In the genomic region with DNA sequence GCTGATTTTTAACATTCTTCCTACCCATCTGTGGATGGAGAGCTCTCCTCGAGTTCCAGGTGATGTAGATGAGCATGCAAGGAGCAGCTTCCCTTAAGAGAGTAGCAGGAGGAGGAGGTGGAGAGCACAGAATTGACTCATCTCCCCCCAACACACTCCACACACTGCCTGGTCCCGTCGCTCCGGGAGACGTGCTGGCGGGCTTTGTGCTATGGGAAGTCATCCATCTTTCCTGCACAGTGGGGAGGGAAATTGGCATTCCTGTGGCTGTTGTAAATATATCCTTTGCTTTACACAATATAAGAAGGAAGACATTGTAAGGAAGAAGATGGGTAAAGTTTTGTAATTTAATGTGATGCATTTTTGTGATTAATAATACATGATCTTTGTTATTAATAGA, we compare ENCODE assay signal across 25 cellular contexts.
DNase-seq lines count a peak whose midpoint lies in the region; ATAC-seq, FAIRE-seq and TF ChIP-seq lines count a peak whose summit lies in the region.
"Had no signal": no experiment of that assay in that cellular context is flagged by ENCODE, and none has a peak within 500 bp of the region (broad histone marks: within the 10 kb centered on the region; RNA-seq: fewer than 3 reads in every experiment).

No MANE protein-coding gene starts in this region.

- CTCF ChIA-PET in WTC11 (lab: Charles Lee), result interaction anchor here (0.6 kb wide), 1 partner anchor 108 kb away, joined by 3 read pairs; no protein-coding TSS in a partner anchor

- H3K4me1 ChIP-seq in small intestine (ENCODE audit: control insufficient read depth in 2 of 2, insufficient read depth in 1 of 2, low read depth in 1 of 2, low read length in 1 of 2) (no peaks in the 10 kb centered on the region), HAP-1 (no peaks in the 10 kb centered on the region)
- H3K4me1 ChIP-seq: testis had no signal

- H3K27ac ChIP-seq in small intestine (ENCODE audit: low read depth in 1 of 2, low read length in 1 of 2), result no peak overlapping the region
- H3K27ac ChIP-seq: cardiac muscle cell, epithelial cell of prostate, gastrocnemius medialis, PC-9, sigmoid colon, testis had no signal

- no peak overlapping the region for H3K4me3 Mint-ChIP-seq in WTC11
- H3K4me3 Mint-ChIP-seq: activated naive CD8-positive, alpha-beta T cell treated with anti-CD3 and anti-CD28 coated beads, Interleukin-2, amount 50 U/mL, for 24 hours; CD4-positive, alpha-beta T cell; naive B cell; T-cell had no signal

- no peaks in the 10 kb centered on the region for H3K36me3 Mint-ChIP-seq in WTC11
- H3K36me3 Mint-ChIP-seq: naive B cell had no signal

- H3K27ac Mint-ChIP-seq in WTC11, result no peak overlapping the region
- H3K27ac Mint-ChIP-seq: activated naive CD8-positive, alpha-beta T cell treated with anti-CD3 and anti-CD28 coated beads, Interleukin-2, amount 50 U/mL, for 24 hours; CD4-positive, alpha-beta T cell; T-cell had no signal

- no peaks in the 10 kb centered on the region for H3K9me3 ChIP-seq in small intestine (ENCODE audit: control insufficient read depth, low read depth)
- no peaks in the 10 kb centered on the region for H3K9me3 ChIP-seq in HAP-1
- H3K9me3 ChIP-seq: gastrocnemius medialis, sigmoid colon, testis had no signal

- no peaks in the 10 kb centered on the region for H3K27me3 Mint-ChIP-seq in WTC11 (ENCODE audit: low read depth)

- no peak for ATAC-seq in WTC11
- ATAC-seq: activated naive CD8-positive, alpha-beta T cell treated with anti-CD3 and anti-CD28 coated beads, Interleukin-2, amount 50 U/mL, for 24 hours; T-cell had no signal

- WGBS in small intestine, 3 donors, result 47 to 82% (median 80%) methylated on average over 6 of the region's 6 CpGs

- no peak for FAIRE-seq in small intestine (lab: Jason Lieb, UNC)

- DNase-seq in A172 (ENCODE audit: low spot score) (peak; percentile 96), GM04503 (ENCODE audit: low read depth) (peak; percentile 22), astrocyte of the cerebellum (ENCODE audit: low read depth) (peak; percentile 87), left kidney (ENCODE audit: low read depth, low spot score) (peak; percentile 46), small intestine (no peak), KBM-7 (no peak), WTC11 (ENCODE audit: low spot score) (no peak), HAP-1 (ENCODE audit: low spot score in 2 of 2) (no peak)
- DNase-seq: activated CD4-positive, alpha-beta T cell treated with anti-CD3 and anti-CD28 coated beads, Interleukin-2, amount 50 U/mL, for 1 hour; activated CD8-positive, alpha-beta memory T cell treated with anti-CD3 and anti-CD28 coated beads, Interleukin-2, amount 50 U/mL, for 4 hours; activated naive CD8-positive, alpha-beta T cell treated with anti-CD3 and anti-CD28 coated beads, Interleukin-2, amount 50 U/mL, for 24 hours; CD4-positive, alpha-beta T cell; DMS153; HCEC 1CT; naive B cell; NCI-H1436; NCI-H2171 treated with DMSO at 0.1 percent for 48 hours; PC-9; SHP77 treated with DMSO at 0.1 percent for 48 hours; sigmoid colon; T-cell; testis had no signal

- POLR2A ChIA-PET in WTC11 (lab: Charles Lee), result no interaction called here

- no peak overlapping the region for H3K4me3 ChIP-seq in astrocyte of the cerebellum (ENCODE audit: low read depth, low read length)
- H3K4me3 ChIP-seq in small intestine (ENCODE audit: low read depth in 1 of 2, low read length in 2 of 2), result no peak overlapping the region
- no peak overlapping the region for H3K4me3 ChIP-seq in HAP-1
- H3K4me3 ChIP-seq: cardiac muscle cell, gastrocnemius medialis, PC-9, sigmoid colon, testis had no signal

- no peaks in the 10 kb centered on the region for H3K36me3 ChIP-seq in small intestine (ENCODE audit: control insufficient read depth in 2 of 2, insufficient read depth in 2 of 2, low read length in 2 of 2)
- H3K36me3 ChIP-seq in HAP-1 (replicated peaks), result no peaks in the 10 kb centered on the region
- H3K36me3 ChIP-seq: cardiac muscle cell, gastrocnemius medialis, sigmoid colon had no signal

- peaks cover 22% of the 10 kb centered on the region for H3K4me1 Mint-ChIP-seq in WTC11
- H3K4me1 Mint-ChIP-seq: T-cell had no signal

- no peaks in the 10 kb centered on the region for H3K9me3 Mint-ChIP-seq in WTC11
- H3K9me3 Mint-ChIP-seq: activated naive CD8-positive, alpha-beta T cell treated with anti-CD3 and anti-CD28 coated beads, Interleukin-2, amount 50 U/mL, for 24 hours; CD4-positive, alpha-beta T cell; naive B cell; T-cell had no signal

- H3K27me3 ChIP-seq in small intestine (ENCODE audit: control insufficient read depth in 2 of 2, insufficient read depth in 2 of 2, low read length in 2 of 2), result no peaks in the 10 kb centered on the region
- peaks cover 21% of the 10 kb centered on the region for H3K27me3 ChIP-seq in HAP-1 (ENCODE audit: low read depth)
- H3K27me3 ChIP-seq: cardiac muscle cell, gastrocnemius medialis, sigmoid colon, testis had no signal

- TF ChIP-seq CTCF in astrocyte of the cerebellum (IDR thresholded peaks at IDR 0.05; ENCODE audit: low read depth, low read length, missing control alignments), result no peak
- TF ChIP-seq CTCF in WTC11 (IDR thresholded peaks at IDR 0.05), result no peak

- in situ Hi-C loops in astrocyte of the cerebellum (cut with HindIII; ENCODE audit: low sequenced_read_pairs) (no loop called here), KBM-7 (cut with MboI; ENCODE audit: low pct_unique_long_range_greater_than_20kb, low sequenced_read_pairs) (no loop called here), HAP-1 (cut with MboI; ENCODE audit: low sequenced_read_pairs) (no loop called here)

TF ChIP-seq in WTC11, 78 proteins besides CTCF, POLR2A, EP300 and RAD21:
- no peak for TF ChIP-seq CBFB (CRISPR knock-in tag; IDR thresholded peaks at IDR 0.05; ENCODE audit: low read depth)
- TF ChIP-seq, protein P1, sequence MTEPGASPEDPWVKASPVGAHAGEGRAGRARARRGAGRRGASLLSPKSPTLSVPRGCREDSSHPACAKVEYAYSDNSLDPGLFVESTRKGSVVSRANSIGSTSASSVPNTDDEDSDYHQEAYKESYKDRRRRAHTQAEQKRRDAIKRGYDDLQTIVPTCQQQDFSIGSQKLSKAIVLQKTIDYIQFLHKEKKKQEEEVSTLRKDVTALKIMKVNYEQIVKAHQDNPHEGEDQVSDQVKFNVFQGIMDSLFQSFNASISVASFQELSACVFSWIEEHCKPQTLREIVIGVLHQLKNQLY (CRISPR knock-in tag; IDR thresholded peaks at IDR 0.05), result no peak
- TF ChIP-seq, protein P2, sequence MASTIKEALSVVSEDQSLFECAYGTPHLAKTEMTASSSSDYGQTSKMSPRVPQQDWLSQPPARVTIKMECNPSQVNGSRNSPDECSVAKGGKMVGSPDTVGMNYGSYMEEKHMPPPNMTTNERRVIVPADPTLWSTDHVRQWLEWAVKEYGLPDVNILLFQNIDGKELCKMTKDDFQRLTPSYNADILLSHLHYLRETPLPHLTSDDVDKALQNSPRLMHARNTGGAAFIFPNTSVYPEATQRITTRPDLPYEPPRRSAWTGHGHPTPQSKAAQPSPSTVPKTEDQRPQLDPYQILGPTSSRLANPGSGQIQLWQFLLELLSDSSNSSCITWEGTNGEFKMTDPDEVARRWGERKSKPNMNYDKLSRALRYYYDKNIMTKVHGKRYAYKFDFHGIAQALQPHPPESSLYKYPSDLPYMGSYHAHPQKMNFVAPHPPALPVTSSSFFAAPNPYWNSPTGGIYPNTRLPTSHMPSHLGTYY (CRISPR knock-in tag; IDR thresholded peaks at IDR 0.05), result no peak
- no peak for TF ChIP-seq CREM (CRISPR knock-in tag; IDR thresholded peaks at IDR 0.05)
- TF ChIP-seq, protein P3, sequence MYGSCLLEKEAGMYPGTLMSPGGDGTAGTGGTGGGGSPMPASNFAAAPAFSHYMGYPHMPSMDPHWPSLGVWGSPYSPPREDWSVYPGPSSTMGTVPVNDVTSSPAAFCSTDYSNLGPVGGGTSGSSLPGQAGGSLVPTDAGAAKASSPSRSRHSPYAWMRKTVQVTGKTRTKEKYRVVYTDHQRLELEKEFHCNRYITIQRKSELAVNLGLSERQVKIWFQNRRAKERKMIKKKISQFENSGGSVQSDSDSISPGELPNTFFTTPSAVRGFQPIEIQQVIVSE (CRISPR knock-in tag; IDR thresholded peaks at IDR 0.05; ENCODE audit: borderline replicate concordance), result no peak
TF ChIP-seq in WTC11: peak in this region for 0.

Comparison
In these comparisons a context has a peak if more than half of its experiments do, and no peak if none do; other contexts are left out.
1. DNase-seq: peak in A172 (single experiment), GM04503 (single experiment), astrocyte of the cerebellum (single experiment) and left kidney (single experiment); none in small intestine (single experiment), KBM-7 (single experiment), WTC11 (single experiment) and HAP-1 (0 of 2).